ENCODE assay signal across 8 cellular contexts in the genomic region with DNA sequence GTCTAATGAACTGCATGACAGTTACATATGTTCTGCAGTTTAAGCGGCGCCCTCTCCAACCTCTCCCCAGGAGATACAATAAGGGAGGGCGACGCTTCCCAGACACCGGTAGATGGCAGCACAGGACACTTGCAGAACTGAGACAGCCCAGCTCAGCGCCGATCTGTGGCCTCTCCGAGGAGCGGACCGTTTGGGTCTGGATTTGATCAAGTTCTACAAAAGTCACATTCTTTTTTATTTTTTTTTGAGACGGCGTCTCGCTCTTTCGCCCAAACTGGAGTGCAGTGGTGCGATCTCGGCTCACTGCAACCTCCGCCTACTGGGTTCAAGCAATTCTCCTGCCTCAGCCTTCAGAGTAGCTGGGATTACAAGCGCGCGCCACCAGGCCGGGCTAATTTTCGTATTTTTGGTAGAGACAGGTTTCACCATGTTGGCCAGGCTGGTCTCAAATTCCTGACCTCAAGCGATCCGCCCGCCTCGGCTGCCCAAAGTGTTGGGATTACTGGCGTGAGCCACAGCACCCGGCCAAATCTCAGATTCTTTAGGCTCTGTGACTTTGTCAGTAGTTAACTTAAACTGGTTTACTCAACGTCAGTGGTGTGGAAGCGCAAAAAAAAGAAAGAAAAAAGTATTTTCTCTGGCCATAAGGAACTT. TPM values are rescaled to one million over a fixed set of nuclear protein-coding genes. Genes with fewer than 3 reads are reported as not detected.
DNase-seq lines count a peak whose midpoint lies in the region; ATAC-seq, FAIRE-seq and TF ChIP-seq lines count a peak whose summit lies in the region.

No MANE protein-coding gene starts in this region.

- FAIRE-seq in RCC 7860 (lab: Jason Lieb, UNC), result peak; percentile 21

- no peak overlapping the region for H3K4me3 ChIP-seq in KMS-11 (IDR thresholded peaks at IDR 0.05; ENCODE audit: insufficient read depth, low read depth, low read length)
- H3K4me3 ChIP-seq in fibroblast of mammary gland (ENCODE audit: control insufficient read depth, low read depth, low read length), result peak overlapping the region; percentile 65

- H3K9ac ChIP-seq in KMS-11, result no peak overlapping the region; the same call in 1 of the 2 replicates

- H3K27ac Mint-ChIP-seq in natural killer cell, result peak overlapping the region; percentile 92 to 95
- peak overlapping the region; percentile 86 for H3K27ac Mint-ChIP-seq in stimulated activated naive B cell treated with anti-CD40 and anti-IgM and Interleukin-4, amounts not matched to agents 10 μg/mL and 1 μg/mL and 100 μg/mL, for 72 hours

- H3K36me3 Mint-ChIP-seq in natural killer cell, result no peaks in the 10 kb centered on the region
- peaks cover 0 to 5% of the 10 kb centered on the region in 2 donors for H3K36me3 Mint-ChIP-seq in stimulated activated naive B cell treated with anti-CD40 and anti-IgM and Interleukin-4, amounts not matched to agents 10 μg/mL and 1 μg/mL and 100 μg/mL, for 72 hours

- peak; percentile 86 for TF ChIP-seq CTCF in KMS-11 (conservative IDR thresholded peaks at IDR 0.05; ENCODE audit: low read depth, low read length)
- peak; percentile 94 for TF ChIP-seq CTCF in fibroblast of mammary gland (conservative IDR thresholded peaks at IDR 0.05; ENCODE audit: control insufficient read depth, insufficient read depth, low read depth, low read length)
- TF ChIP-seq CTCF in natural killer cell (IDR thresholded peaks at IDR 0.05), result peak; percentile 96

- H2AFZ ChIP-seq in KMS-11 (ENCODE audit: low read depth), result peak overlapping the region; percentile 94

- H3K4me3 Mint-ChIP-seq in natural killer cell, result peak overlapping the region; percentile 97
- peak overlapping the region; percentile 93 to 96 for H3K4me3 Mint-ChIP-seq in stimulated activated naive B cell treated with anti-CD40 and anti-IgM and Interleukin-4, amounts not matched to agents 10 μg/mL and 1 μg/mL and 100 μg/mL, for 72 hours

- H4K20me1 ChIP-seq in KMS-11 (ENCODE audit: insufficient read depth), result no peaks in the 10 kb centered on the region

- peaks cover 38 to 45% of the 10 kb centered on the region in 2 donors for H3K4me1 Mint-ChIP-seq in natural killer cell
- peaks cover 30 to 46% of the 10 kb centered on the region in 2 donors for H3K4me1 Mint-ChIP-seq in stimulated activated naive B cell treated with anti-CD40 and anti-IgM and Interleukin-4, amounts not matched to agents 10 μg/mL and 1 μg/mL and 100 μg/mL, for 72 hours

- DNase-seq in DMS114 treated with DMSO at 0.1 percent for 48 hours (lab: John Stamatoyannopoulos, UW; ENCODE audit: unreplicated experiment), result peak; percentile 85
- peak; percentile 73 for DNase-seq in RCC 7860 (ENCODE audit: low spot score)
- DNase-seq in activated T-helper 1 cell treated with Interleukin-2 at 50 U/mL for 16 hours (ENCODE audit: low read depth), result peak; percentile 77
- peak; percentile 96 for DNase-seq in fibroblast of mammary gland (ENCODE audit: low read depth)
- peak; percentile 73 for DNase-seq in natural killer cell
- DNase-seq in stimulated activated naive B cell treated with anti-CD40 and anti-IgM and Interleukin-4, amounts not matched to agents 10 μg/mL and 1 μg/mL and 100 μg/mL, for 72 hours, result peak; percentile 80

- no peaks in the 10 kb centered on the region for H3K9me3 Mint-ChIP-seq in natural killer cell
- H3K9me3 Mint-ChIP-seq in stimulated activated naive B cell treated with anti-CD40 and anti-IgM and Interleukin-4, amounts not matched to agents 10 μg/mL and 1 μg/mL and 100 μg/mL, for 72 hours, result no peaks in the 10 kb centered on the region

- intact Hi-C loops in natural killer cell (cut with micrococcal nuclease), result loop anchor here (1.0 to 10.0 kb wide), 7 partner anchors 14 to 698 kb away; a partner anchor contains a TSS

- H3K79me2 ChIP-seq in KMS-11 (ENCODE audit: insufficient read depth, low read depth), result no peaks in the 10 kb centered on the region

- H3K36me3 ChIP-seq in KMS-11 (ENCODE audit: insufficient read depth), result no peaks in the 10 kb centered on the region

- H3K27ac ChIP-seq in KMS-11, result peak overlapping the region; percentile 53; the same call in 1 of the 2 replicates

- H3K4me1 ChIP-seq in KMS-11 (ENCODE audit: low read depth, poor library complexity, severe bottlenecking), result peaks cover 37% of the 10 kb centered on the region

- no peaks in the 10 kb centered on the region for H3K27me3 ChIP-seq in KMS-11 (ENCODE audit: insufficient read depth, low read depth)

- peak; percentile 55 for ATAC-seq in GM21723 (IDR thresholded peaks at IDR 0.05; ENCODE audit: unreplicated experiment)
- peak; percentile 51 to 84 (median 66) for ATAC-seq in natural killer cell
- peak; percentile 66 to 70 for ATAC-seq in stimulated activated naive B cell treated with anti-CD40 and anti-IgM and Interleukin-4, amounts not matched to agents 10 μg/mL and 1 μg/mL and 100 μg/mL, for 72 hours (replicated peaks)

- peak overlapping the region; percentile 96 for H3K4me2 ChIP-seq in KMS-11

- H3K27me3 Mint-ChIP-seq in natural killer cell (ENCODE audit: low read depth in 2 of 2), result peaks cover 0 to 9% of the 10 kb centered on the region in 2 donors
- H3K27me3 Mint-ChIP-seq in stimulated activated naive B cell treated with anti-CD40 and anti-IgM and Interleukin-4, amounts not matched to agents 10 μg/mL and 1 μg/mL and 100 μg/mL, for 72 hours, result no peaks in the 10 kb centered on the region

RNA-seq across cellular contexts. Expression of a gene that starts 1.4 kb away (rescaled TPM):
- total RNA-seq in natural killer cell, result 10 to 100 TPM; 21.0 to 28.3 (median 23.9) TPM

RNA-seq across cellular contexts. Expression of a gene that starts 14.1 kb away (rescaled TPM):
- 10 to 100 TPM; 41.4 to 43.9 (median 41.6) TPM for total RNA-seq in natural killer cell

RNA-seq across cellular contexts. Expression of a gene that starts 20.6 kb away (rescaled TPM):
- 10 to 100 TPM; 23.6 to 28.2 (median 27.7) TPM for total RNA-seq in natural killer cell

RNA-seq across cellular contexts. Expression of a gene that starts 37.3 kb away (rescaled TPM):
- total RNA-seq in natural killer cell, result 10 to 100 TPM; 33.9 to 38.9 (median 35.7) TPM

RNA-seq across cellular contexts. Expression of a gene that starts 44.6 kb away (rescaled TPM):
- total RNA-seq in natural killer cell, result 100 to 1,000 TPM; 303 to 338 (median 322) TPM
